In the genomic region with DNA sequence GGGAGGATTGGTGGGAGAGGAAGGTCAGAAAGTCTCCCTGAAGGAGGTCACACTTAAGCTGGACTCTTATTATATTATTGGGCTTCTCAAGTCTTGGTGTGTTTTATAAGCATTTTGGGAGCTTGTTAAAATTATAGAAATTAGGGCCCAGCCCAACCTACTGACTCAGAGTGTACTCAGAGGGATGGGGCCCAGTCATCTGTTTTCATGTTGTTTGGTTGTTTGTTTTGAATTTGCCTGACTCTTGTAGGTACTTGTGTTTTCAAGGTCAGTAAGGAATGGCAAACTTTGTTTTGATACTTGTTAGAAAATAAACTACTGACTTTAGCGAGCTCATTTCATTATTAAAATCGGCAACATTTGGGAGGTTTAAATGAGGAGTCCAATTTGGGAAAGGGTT, we compare ENCODE assay signal across 1 cellular context.
TF ChIP-seq lines count a peak whose summit lies in the region.

No MANE protein-coding gene starts in this region.

TF ChIP-seq in SK-N-SH treated with all-trans-retinoic acid at 6 μM for 48 hours, 23 proteins besides CTCF, POLR2A, EP300 and RAD21 (continued from another document):
- TF ChIP-seq TOX (CRISPR knock-in tag; IDR thresholded peaks at IDR 0.05; ENCODE audit: borderline replicate concordance), result no peak
- no peak for TF ChIP-seq SNAI2 (CRISPR knock-in tag; IDR thresholded peaks at IDR 0.05)
TF ChIP-seq in SK-N-SH treated with all-trans-retinoic acid at 6 μM for 48 hours: peak in this region for 0.
